ENCODE assay signal across 8 cellular contexts in genomic region chr11:76588455-76589325, GRCh38.
A peak's percentile ranks its signal among the peaks of the same experiment; 100 is the strongest.
DNase-seq lines count a peak whose midpoint lies in the region; ATAC-seq and TF ChIP-seq lines count a peak whose summit lies in the region.

No MANE protein-coding gene starts in this region.

- H3K4me3 ChIP-seq in HL-60 (replicated peaks; ENCODE audit: insufficient read depth, low read length), result no peak overlapping the region

- intact Hi-C loops in left ventricle myocardium superior (cut with micrococcal nuclease), result no loop called here

- peak; percentile 94 for ATAC-seq in left ventricle myocardium superior

- no peaks in the 10 kb centered on the region for H3K27me3 ChIP-seq in HL-60 (ENCODE audit: insufficient read depth, poor library complexity, severe bottlenecking)

- DNase-seq in HL-60 (ENCODE audit: low read depth in 1 of 2, low spot score in 1 of 2) (peak; percentile 10 to 49), left ventricle myocardium superior (peak; percentile 80), ACHN (no peak), DMS153 treated with DMSO at 0.1 percent for 48 hours (lab: John Stamatoyannopoulos, UW; ENCODE audit: unreplicated experiment) (no peak), T1000 (lab: John Stamatoyannopoulos, UW) (no peak), foreskin melanocyte (no peak)
- DNase-seq in activated CD8-positive, alpha-beta memory T cell treated with anti-CD3 and anti-CD28 coated beads, Interleukin-2, amount 50 U/mL, for 48 hours, result peak; percentile 72
- DNase-seq in stimulated activated CD4-positive, alpha-beta T cell treated with anti-CD3 and anti-CD28 coated beads, Interleukin-1b, Interleukin-23, amount 100 ng/mL, for 48 hours, result peak; percentile 71

- in situ Hi-C loops in ACHN (cut with HindIII; ENCODE audit: low pct_ligation_motif_present, low pct_unique_long_range_greater_than_20kb, low sequenced_read_pairs), result no loop called here

- H3K27ac ChIP-seq in HL-60 (replicated peaks), result no peak overlapping the region

- no peak for TF ChIP-seq CTCF in HL-60 (IDR thresholded peaks at IDR 0.05; ENCODE audit: insufficient read depth, low read length)

Comparison
In these comparisons a context has a peak if more than half of its experiments do, and no peak if none do; other contexts are left out.
1. DNase-seq: peak in HL-60 (2 of 2), activated CD8-positive, alpha-beta memory T cell treated with anti-CD3 and anti-CD28 coated beads, Interleukin-2, amount 50 U/mL, for 48 hours (single experiment), left ventricle myocardium superior (single experiment) and stimulated activated CD4-positive, alpha-beta T cell treated with anti-CD3 and anti-CD28 coated beads, Interleukin-1b, Interleukin-23, amount 100 ng/mL, for 48 hours (single experiment); none in ACHN (single experiment), DMS153 treated with DMSO at 0.1 percent for 48 hours (single experiment), T1000 (single experiment) and foreskin melanocyte (single experiment).